ENCODE assay signal across 8 cellular contexts in the genomic region with DNA sequence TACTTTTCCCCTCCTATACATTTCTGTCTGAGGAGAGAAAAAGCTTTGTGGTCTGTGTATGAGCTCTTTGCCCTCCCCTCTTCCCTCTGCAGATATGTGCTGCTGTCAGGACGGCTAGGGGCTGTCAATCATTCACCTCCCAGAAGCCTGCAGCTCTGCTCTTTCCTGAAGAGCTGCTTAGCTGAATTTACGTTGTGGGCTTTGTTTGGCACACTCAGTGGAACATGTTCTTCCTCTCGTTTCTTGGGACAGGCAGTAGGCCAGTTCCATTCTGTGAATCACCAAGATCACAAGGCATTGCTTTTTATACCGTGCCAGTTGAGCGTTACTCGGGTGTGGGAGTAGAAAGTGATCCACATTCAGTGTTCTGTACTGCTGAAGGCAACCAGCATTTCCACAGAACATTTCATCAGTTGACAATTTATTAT.
DNase-seq lines count a peak whose midpoint lies in the region; ATAC-seq, FAIRE-seq and TF ChIP-seq lines count a peak whose summit lies in the region.

No MANE protein-coding gene starts in this region.

- H3K4me1 Mint-ChIP-seq in neural crest cell = peaks cover 4% of the 10 kb centered on the region

- peak overlapping the region; percentile 65 for H3K27ac Mint-ChIP-seq in neural crest cell (ENCODE audit: unreplicated experiment)

- peak; percentile 86 for DNase-seq in LNCaP clone FGC (ENCODE audit: low read depth)
- DNase-seq in epithelial cell of esophagus (ENCODE audit: low read depth) = peak; percentile 84
- no peak for DNase-seq in neural crest cell (ENCODE audit: low read depth, low spot score)
- no peak for DNase-seq in NCI-H524 (lab: John Stamatoyannopoulos, UW)
- no peak for DNase-seq in NCI-H2029 treated with DMSO at 0.1 percent for 48 hours (lab: John Stamatoyannopoulos, UW)
- no peak for DNase-seq in NOMO-1 (lab: John Stamatoyannopoulos, UW; ENCODE audit: unreplicated experiment in 2 of 2)
- no peak for DNase-seq in GM12892 (ENCODE audit: insufficient read length)

- H3K27me3 Mint-ChIP-seq in neural crest cell (ENCODE audit: low read depth) = no peaks in the 10 kb centered on the region

- no peak for FAIRE-seq in GM12892 (lab: Jason Lieb, UNC)

- no peaks in the 10 kb centered on the region for H3K9me3 Mint-ChIP-seq in neural crest cell

- no peak for TF ChIP-seq CTCF in LNCaP clone FGC (IDR thresholded peaks at IDR 0.05; ENCODE audit: control insufficient read depth, extremely low read depth, insufficient read depth)
- TF ChIP-seq CTCF in epithelial cell of esophagus (IDR thresholded peaks at IDR 0.05; ENCODE audit: insufficient read depth, low read depth, low read length, missing control alignments) = no peak
- TF ChIP-seq CTCF in neural crest cell (conservative IDR thresholded peaks at IDR 0.05) = no peak

- peak; percentile 78 for ATAC-seq in GM18511 (IDR thresholded peaks at IDR 0.05; ENCODE audit: unreplicated experiment)

- H3K4me3 Mint-ChIP-seq in neural crest cell = no peak overlapping the region

- no peaks in the 10 kb centered on the region for H3K36me3 Mint-ChIP-seq in neural crest cell (ENCODE audit: low read depth)

- H3K4me3 ChIP-seq in LNCaP clone FGC (ENCODE audit: low read depth, low read length) (no peak overlapping the region), epithelial cell of esophagus (ENCODE audit: low read length) (no peak overlapping the region)

- TF ChIP-seq POLR2A in GM12892 (IDR thresholded peaks at IDR 0.05; ENCODE audit: low read depth, low read length) = no peak

Comparison
In these comparisons a context has a peak if more than half of its experiments do, and no peak if none do; other contexts are left out.
1. DNase-seq: peak in LNCaP clone FGC (single experiment) and epithelial cell of esophagus (single experiment); none in neural crest cell (single experiment), NCI-H524 (0 of 2), NCI-H2029 treated with DMSO at 0.1 percent for 48 hours (single experiment), NOMO-1 (0 of 2) and GM12892 (single experiment).